2 cellular contexts compared by ENCODE assay signal in the genomic region with DNA sequence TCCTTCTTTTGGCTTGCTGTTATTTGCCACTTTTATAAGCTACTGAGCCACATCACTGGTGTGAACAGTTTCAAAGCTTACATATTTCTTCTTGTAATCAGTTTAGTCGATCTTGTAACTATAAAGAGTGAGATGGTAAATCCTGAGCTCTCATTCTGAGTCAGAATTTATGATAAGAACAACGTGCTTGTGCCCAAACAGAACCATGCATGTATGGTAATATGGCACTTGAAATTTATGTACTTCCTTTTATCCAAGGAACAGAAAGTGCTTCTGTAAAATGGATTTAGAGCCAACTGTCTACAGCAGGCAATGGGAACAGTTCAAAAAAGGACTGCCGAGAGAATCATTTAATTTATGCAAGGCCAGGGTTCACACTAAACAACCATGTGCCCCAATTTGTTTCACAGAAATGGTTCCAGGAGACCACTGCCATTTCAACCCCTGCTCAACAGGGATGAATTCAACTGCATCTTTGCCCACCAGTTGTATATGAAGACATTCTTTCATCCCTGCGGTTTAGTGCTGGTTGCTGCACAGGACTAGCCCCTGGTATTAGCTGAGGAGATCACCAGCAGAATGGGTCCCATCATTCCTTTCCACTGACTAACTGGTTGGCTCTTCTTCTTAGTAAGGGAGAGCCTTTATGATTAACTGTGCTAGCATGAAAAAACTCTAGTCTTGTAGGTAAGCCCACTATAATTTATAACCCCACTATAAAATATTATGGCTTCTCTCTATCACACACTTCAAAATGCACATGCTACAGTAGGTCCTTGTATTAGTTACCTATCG.
TF ChIP-seq lines count a peak whose summit lies in the region.

No MANE protein-coding gene starts in this region.

TF ChIP-seq in SK-N-SH, 30 proteins besides CTCF, POLR2A, EP300 and RAD21 (continued from another document):
- TF ChIP-seq, protein P1, sequence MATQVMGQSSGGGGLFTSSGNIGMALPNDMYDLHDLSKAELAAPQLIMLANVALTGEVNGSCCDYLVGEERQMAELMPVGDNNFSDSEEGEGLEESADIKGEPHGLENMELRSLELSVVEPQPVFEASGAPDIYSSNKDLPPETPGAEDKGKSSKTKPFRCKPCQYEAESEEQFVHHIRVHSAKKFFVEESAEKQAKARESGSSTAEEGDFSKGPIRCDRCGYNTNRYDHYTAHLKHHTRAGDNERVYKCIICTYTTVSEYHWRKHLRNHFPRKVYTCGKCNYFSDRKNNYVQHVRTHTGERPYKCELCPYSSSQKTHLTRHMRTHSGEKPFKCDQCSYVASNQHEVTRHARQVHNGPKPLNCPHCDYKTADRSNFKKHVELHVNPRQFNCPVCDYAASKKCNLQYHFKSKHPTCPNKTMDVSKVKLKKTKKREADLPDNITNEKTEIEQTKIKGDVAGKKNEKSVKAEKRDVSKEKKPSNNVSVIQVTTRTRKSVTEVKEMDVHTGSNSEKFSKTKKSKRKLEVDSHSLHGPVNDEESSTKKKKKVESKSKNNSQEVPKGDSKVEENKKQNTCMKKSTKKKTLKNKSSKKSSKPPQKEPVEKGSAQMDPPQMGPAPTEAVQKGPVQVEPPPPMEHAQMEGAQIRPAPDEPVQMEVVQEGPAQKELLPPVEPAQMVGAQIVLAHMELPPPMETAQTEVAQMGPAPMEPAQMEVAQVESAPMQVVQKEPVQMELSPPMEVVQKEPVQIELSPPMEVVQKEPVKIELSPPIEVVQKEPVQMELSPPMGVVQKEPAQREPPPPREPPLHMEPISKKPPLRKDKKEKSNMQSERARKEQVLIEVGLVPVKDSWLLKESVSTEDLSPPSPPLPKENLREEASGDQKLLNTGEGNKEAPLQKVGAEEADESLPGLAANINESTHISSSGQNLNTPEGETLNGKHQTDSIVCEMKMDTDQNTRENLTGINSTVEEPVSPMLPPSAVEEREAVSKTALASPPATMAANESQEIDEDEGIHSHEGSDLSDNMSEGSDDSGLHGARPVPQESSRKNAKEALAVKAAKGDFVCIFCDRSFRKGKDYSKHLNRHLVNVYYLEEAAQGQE (IDR thresholded peaks at IDR 0.05; ENCODE audit: low read depth, low read length), result no peak
- TF ChIP-seq CHD2 (IDR thresholded peaks at IDR 0.05; ENCODE audit: low read length, partially characterized antibody) (no peak), NRF1 (IDR thresholded peaks at IDR 0.05; ENCODE audit: low read depth, low read length) (no peak), RXRA (IDR thresholded peaks at IDR 0.05; ENCODE audit: borderline replicate concordance, low read depth) (no peak), TCF12 (IDR thresholded peaks at IDR 0.05) (no peak), SMC3 (IDR thresholded peaks at IDR 0.05; ENCODE audit: low read depth, low read length) (no peak), TEAD4 (IDR thresholded peaks at IDR 0.05; ENCODE audit: borderline replicate concordance, insufficient read depth) (no peak), FOXJ3 (CRISPR knock-in tag; IDR thresholded peaks at IDR 0.05) (no peak), FOSL2 (IDR thresholded peaks at IDR 0.05; ENCODE audit: borderline replicate concordance, low read depth) (no peak), SIN3A (IDR thresholded peaks at IDR 0.05; ENCODE audit: borderline replicate concordance, low read depth, low read length) (no peak), MEF2A (IDR thresholded peaks at IDR 0.05; ENCODE audit: borderline replicate concordance, low read depth) (no peak), GABPA (IDR thresholded peaks at IDR 0.05; ENCODE audit: low read depth) (no peak), ELF1 (IDR thresholded peaks at IDR 0.05) (no peak)
- TF ChIP-seq, protein P2, sequence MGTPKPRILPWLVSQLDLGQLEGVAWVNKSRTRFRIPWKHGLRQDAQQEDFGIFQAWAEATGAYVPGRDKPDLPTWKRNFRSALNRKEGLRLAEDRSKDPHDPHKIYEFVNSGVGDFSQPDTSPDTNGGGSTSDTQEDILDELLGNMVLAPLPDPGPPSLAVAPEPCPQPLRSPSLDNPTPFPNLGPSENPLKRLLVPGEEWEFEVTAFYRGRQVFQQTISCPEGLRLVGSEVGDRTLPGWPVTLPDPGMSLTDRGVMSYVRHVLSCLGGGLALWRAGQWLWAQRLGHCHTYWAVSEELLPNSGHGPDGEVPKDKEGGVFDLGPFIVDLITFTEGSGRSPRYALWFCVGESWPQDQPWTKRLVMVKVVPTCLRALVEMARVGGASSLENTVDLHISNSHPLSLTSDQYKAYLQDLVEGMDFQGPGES (IDR thresholded peaks at IDR 0.05; ENCODE audit: low read depth, low read length), result no peak

TF ChIP-seq in SK-N-SH treated with all-trans-retinoic acid at 6 μM for 48 hours, 23 proteins besides CTCF, POLR2A, EP300 and RAD21 (continued from another document):
- TF ChIP-seq ARNTL (CRISPR knock-in tag; IDR thresholded peaks at IDR 0.05; ENCODE audit: borderline replicate concordance, low read depth), result no peak
- no peak for TF ChIP-seq ZNF70 (CRISPR knock-in tag; IDR thresholded peaks at IDR 0.05)
- no peak for TF ChIP-seq CSDC2 (CRISPR knock-in tag; IDR thresholded peaks at IDR 0.05)
- TF ChIP-seq, protein P3, sequence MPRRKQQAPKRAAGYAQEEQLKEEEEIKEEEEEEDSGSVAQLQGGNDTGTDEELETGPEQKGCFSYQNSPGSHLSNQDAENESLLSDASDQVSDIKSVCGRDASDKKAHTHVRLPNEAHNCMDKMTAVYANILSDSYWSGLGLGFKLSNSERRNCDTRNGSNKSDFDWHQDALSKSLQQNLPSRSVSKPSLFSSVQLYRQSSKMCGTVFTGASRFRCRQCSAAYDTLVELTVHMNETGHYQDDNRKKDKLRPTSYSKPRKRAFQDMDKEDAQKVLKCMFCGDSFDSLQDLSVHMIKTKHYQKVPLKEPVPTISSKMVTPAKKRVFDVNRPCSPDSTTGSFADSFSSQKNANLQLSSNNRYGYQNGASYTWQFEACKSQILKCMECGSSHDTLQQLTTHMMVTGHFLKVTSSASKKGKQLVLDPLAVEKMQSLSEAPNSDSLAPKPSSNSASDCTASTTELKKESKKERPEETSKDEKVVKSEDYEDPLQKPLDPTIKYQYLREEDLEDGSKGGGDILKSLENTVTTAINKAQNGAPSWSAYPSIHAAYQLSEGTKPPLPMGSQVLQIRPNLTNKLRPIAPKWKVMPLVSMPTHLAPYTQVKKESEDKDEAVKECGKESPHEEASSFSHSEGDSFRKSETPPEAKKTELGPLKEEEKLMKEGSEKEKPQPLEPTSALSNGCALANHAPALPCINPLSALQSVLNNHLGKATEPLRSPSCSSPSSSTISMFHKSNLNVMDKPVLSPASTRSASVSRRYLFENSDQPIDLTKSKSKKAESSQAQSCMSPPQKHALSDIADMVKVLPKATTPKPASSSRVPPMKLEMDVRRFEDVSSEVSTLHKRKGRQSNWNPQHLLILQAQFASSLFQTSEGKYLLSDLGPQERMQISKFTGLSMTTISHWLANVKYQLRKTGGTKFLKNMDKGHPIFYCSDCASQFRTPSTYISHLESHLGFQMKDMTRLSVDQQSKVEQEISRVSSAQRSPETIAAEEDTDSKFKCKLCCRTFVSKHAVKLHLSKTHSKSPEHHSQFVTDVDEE (CRISPR knock-in tag; IDR thresholded peaks at IDR 0.05), result no peak
